In the genomic region with DNA sequence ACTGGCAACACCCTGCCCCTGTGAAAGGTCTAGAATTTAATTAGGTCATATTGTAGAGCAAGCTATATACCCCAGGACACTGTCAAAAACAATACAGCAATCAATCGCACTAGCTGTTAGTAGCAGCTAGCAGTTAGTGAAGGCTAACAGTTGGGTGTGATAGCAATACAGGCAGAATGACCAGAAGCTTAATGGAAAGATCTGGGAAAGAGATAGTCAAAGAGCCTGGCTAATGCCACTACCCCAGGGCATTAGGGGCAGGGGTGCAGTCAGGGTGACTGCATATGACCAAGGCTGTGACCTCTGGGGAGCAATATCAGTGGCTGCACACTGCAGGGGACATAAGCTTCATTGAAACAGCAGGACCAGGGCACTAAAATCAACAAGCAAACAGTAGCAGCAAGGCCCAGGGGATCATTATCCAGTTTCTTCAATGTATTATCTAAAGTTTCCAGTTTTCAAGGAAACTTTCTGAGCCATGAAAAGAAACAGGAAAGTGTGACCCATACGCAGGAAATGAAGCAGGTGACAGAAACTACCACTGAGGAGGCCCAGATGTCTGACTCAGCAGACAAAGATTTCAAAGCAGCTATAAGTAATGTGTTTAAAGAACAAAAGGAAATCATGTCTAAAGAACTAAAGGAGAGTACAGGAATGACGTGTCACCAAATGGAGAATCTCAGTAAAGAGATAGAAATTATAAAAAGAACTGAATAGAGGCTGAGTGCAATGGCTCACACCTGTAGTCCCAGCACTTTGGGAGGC, we compare ENCODE assay signal across 11 cellular contexts.
DNase-seq lines count a peak whose midpoint lies in the region; ATAC-seq, FAIRE-seq and TF ChIP-seq lines count a peak whose summit lies in the region.
"Had no signal": no experiment of that assay in that cellular context is flagged by ENCODE, and none has a peak within 500 bp of the region (broad histone marks: within the 10 kb centered on the region; RNA-seq: fewer than 3 reads in every experiment).

No MANE protein-coding gene starts in this region.

- H3K27me3 ChIP-seq in SK-N-SH (ENCODE audit: insufficient read depth) (no peaks in the 10 kb centered on the region), endothelial cell of umbilical vein (ENCODE audit: control insufficient read depth in 2 of 2, insufficient read depth in 2 of 2, low read length in 2 of 2) (no peaks in the 10 kb centered on the region)
- H3K27me3 ChIP-seq: breast epithelium had no signal

- no peak overlapping the region for H3K4me2 ChIP-seq in SK-N-SH
- H3K4me2 ChIP-seq in endothelial cell of umbilical vein (ENCODE audit: insufficient read depth, low read length): no peak overlapping the region

- H4K20me1 ChIP-seq in SK-N-SH (ENCODE audit: insufficient read depth) (no peaks in the 10 kb centered on the region), endothelial cell of umbilical vein (replicated peaks; ENCODE audit: control insufficient read depth, extremely low read depth, insufficient read depth, low read length) (no peaks in the 10 kb centered on the region)

- DNase-seq in SK-N-SH (peak; percentile 73), RWPE1 (ENCODE audit: low spot score) (peak; percentile 31), endothelial cell of umbilical vein (ENCODE audit: low read depth, low spot score) (no peak), NCI-H1048 (lab: John Stamatoyannopoulos, UW) (no peak), 8988T (no peak)
- DNase-seq in stimulated activated CD4-positive, alpha-beta T cell treated with anti-CD3 and anti-CD28 coated beads, Interleukin-2, amount 100 ng/mL, for 24 hours: peak; percentile 28
- no peak for DNase-seq in effector CD4-positive, alpha-beta T cell

- no peaks in the 10 kb centered on the region for H3K9me1 ChIP-seq in endothelial cell of umbilical vein (replicated peaks; ENCODE audit: control insufficient read depth, extremely low read depth, insufficient read depth, low read length)

- H3K9ac ChIP-seq in SK-N-SH (no peak overlapping the region), endothelial cell of umbilical vein (replicated peaks; ENCODE audit: extremely low read depth, insufficient read depth, low read length) (no peak overlapping the region)

- TF ChIP-seq RAD21 in SK-N-SH (IDR thresholded peaks at IDR 0.05; ENCODE audit: low read length): no peak

- POLR2A ChIA-PET in SK-N-SH (lab: Yijun Ruan, JAX) (no interaction called here), RWPE1 (lab: Yijun Ruan, JAX; ENCODE audit: low non-redundant PET) (no interaction called here), endothelial cell of umbilical vein (lab: Charles Lee) (no interaction called here)

- H3K4me1 ChIP-seq in SK-N-SH (ENCODE audit: control insufficient read depth in 1 of 2, insufficient read depth in 2 of 2, low read depth in 1 of 2, low read length in 1 of 2): peaks cover 0 to 26% of the 10 kb centered on the region in 2 experiments; a peak in 2 of 4 replicates
- H3K4me1 ChIP-seq in endothelial cell of umbilical vein (ENCODE audit: control insufficient read depth, extremely low read depth, insufficient read depth, low read length): no peaks in the 10 kb centered on the region
- H3K4me1 ChIP-seq: breast epithelium had no signal

- TF ChIP-seq EP300 in SK-N-SH (IDR thresholded peaks at IDR 0.05; ENCODE audit: borderline replicate concordance in 1 of 2, low read depth in 1 of 2, low read length in 1 of 2): no peak

- intact Hi-C loops in endothelial cell of umbilical vein (cut with micrococcal nuclease): no loop called here

- H3K27ac ChIP-seq in SK-N-SH (ENCODE audit: low read depth in 2 of 2, low read length in 1 of 2): peak overlapping the region in 1 of 2 experiments; percentile 82; a peak in 2 of 4 replicates
- no peak overlapping the region for H3K27ac ChIP-seq in RWPE1
- no peak overlapping the region for H3K27ac ChIP-seq in endothelial cell of umbilical vein (ENCODE audit: insufficient read depth, low read depth, low read length)
- H3K27ac ChIP-seq: 22Rv1, breast epithelium had no signal

- ATAC-seq in SK-N-SH treated with all-trans-retinoic acid at 6 μM for 48 hours: no peak

- H3K4me3 ChIP-seq in SK-N-SH (ENCODE audit: low read depth in 2 of 2, low read length in 1 of 2) (no peak overlapping the region), endothelial cell of umbilical vein (replicated peaks in 1 of 3; ENCODE audit: insufficient read depth in 1 of 3, low read depth in 1 of 3, low read length in 3 of 3) (no peak overlapping the region)
- H3K4me3 ChIP-seq: breast epithelium had no signal

- H3K36me3 ChIP-seq in SK-N-SH (replicated peaks in 1 of 2; ENCODE audit: control insufficient read depth in 1 of 2, insufficient read depth in 2 of 2, low read length in 1 of 2) (no peaks in the 10 kb centered on the region), endothelial cell of umbilical vein (ENCODE audit: control insufficient read depth in 2 of 2, extremely low read depth in 1 of 2, insufficient read depth in 2 of 2, low read length in 2 of 2) (no peaks in the 10 kb centered on the region)
- H3K36me3 ChIP-seq: breast epithelium had no signal

- no peak for TF ChIP-seq POLR2A in endothelial cell of umbilical vein (IDR thresholded peaks at IDR 0.05; ENCODE audit: low read depth, low read length)

- no peaks in the 10 kb centered on the region for H3K9me3 ChIP-seq in SK-N-SH
- H3K9me3 ChIP-seq in endothelial cell of umbilical vein (replicated peaks; ENCODE audit: control insufficient read depth, insufficient read depth, low read length): no peaks in the 10 kb centered on the region
- H3K9me3 ChIP-seq: breast epithelium had no signal

- BruUV-seq in endothelial cell of umbilical vein (replicated peaks; lab: Mats Ljungman, UMichigan): no TSS peak

- H3K79me2 ChIP-seq in SK-N-SH (ENCODE audit: insufficient read depth) (no peaks in the 10 kb centered on the region), endothelial cell of umbilical vein (ENCODE audit: control insufficient read depth, insufficient read depth, low read length) (no peaks in the 10 kb centered on the region)

- H3F3A ChIP-seq in SK-N-SH (replicated peaks; ENCODE audit: insufficient read depth): no peaks in the 10 kb centered on the region

- no peaks in the 10 kb centered on the region for H3K9me2 ChIP-seq in SK-N-SH

- CTCF ChIA-PET in SK-N-SH (lab: Yijun Ruan, JAX): interaction anchor here (1.3 to 1.8 kb wide), 5 partner anchors 24 to 351 kb away, joined by 4 to 7 read pairs (median 4); no protein-coding TSS in a partner anchor
- CTCF ChIA-PET in RWPE1 (lab: Yijun Ruan, JAX): interaction anchor here (0.5 kb wide), 1 partner anchor 25 kb away, joined by 3 read pairs; no protein-coding TSS in a partner anchor
- CTCF ChIA-PET in endothelial cell of umbilical vein (lab: Charles Lee): no interaction called here

- no peak for FAIRE-seq in endothelial cell of umbilical vein (lab: Jason Lieb, UNC)
- FAIRE-seq: TTC549 had no signal

- TF ChIP-seq CTCF in SK-N-SH (IDR thresholded peaks at IDR 0.05): no peak
- no peak for TF ChIP-seq CTCF in RWPE1 (conservative IDR thresholded peaks at IDR 0.05; ENCODE audit: low read depth)
- TF ChIP-seq CTCF in endothelial cell of umbilical vein (IDR thresholded peaks at IDR 0.05; ENCODE audit: extremely low read depth in 1 of 2, insufficient read depth in 1 of 2, low read depth in 1 of 2, low read length in 2 of 2): no peak

- dilution Hi-C loops in endothelial cell of umbilical vein (cut with MboI; ENCODE audit: extremely low pct_ligation_motif_present, low sequenced_read_pairs): no loop called here

- WGBS in SK-N-SH (ENCODE audit: low lambda C conversion rate): 32% methylated on average over 3 of the region's 3 CpGs

- H2AFZ ChIP-seq in SK-N-SH (ENCODE audit: low read depth) (no peak overlapping the region), endothelial cell of umbilical vein (ENCODE audit: low read depth, low read length) (no peak overlapping the region)

TF ChIP-seq in SK-N-SH, 30 proteins besides CTCF, POLR2A, EP300 and RAD21 (continues in another document):
- no peak for TF ChIP-seq TCF12 (IDR thresholded peaks at IDR 0.05)
- TF ChIP-seq SMC3 (IDR thresholded peaks at IDR 0.05; ENCODE audit: low read depth, low read length): no peak

TF ChIP-seq in SK-N-SH treated with all-trans-retinoic acid at 6 μM for 48 hours, 23 proteins besides CTCF, POLR2A, EP300 and RAD21 (continues in another document):
- TF ChIP-seq ZFP30 (CRISPR knock-in tag; IDR thresholded peaks at IDR 0.05): no peak
- TF ChIP-seq, protein P1, sequence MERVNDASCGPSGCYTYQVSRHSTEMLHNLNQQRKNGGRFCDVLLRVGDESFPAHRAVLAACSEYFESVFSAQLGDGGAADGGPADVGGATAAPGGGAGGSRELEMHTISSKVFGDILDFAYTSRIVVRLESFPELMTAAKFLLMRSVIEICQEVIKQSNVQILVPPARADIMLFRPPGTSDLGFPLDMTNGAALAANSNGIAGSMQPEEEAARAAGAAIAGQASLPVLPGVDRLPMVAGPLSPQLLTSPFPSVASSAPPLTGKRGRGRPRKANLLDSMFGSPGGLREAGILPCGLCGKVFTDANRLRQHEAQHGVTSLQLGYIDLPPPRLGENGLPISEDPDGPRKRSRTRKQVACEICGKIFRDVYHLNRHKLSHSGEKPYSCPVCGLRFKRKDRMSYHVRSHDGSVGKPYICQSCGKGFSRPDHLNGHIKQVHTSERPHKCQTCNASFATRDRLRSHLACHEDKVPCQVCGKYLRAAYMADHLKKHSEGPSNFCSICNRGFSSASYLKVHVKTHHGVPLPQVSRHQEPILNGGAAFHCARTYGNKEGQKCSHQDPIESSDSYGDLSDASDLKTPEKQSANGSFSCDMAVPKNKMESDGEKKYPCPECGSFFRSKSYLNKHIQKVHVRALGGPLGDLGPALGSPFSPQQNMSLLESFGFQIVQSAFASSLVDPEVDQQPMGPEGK (CRISPR knock-in tag; IDR thresholded peaks at IDR 0.05; ENCODE audit: borderline replicate concordance): no peak
- no peak for TF ChIP-seq ZNF565 (CRISPR knock-in tag; conservative IDR thresholded peaks at IDR 0.05; ENCODE audit: low read depth)

TF ChIP-seq in endothelial cell of umbilical vein, 7 proteins besides CTCF, POLR2A, EP300 and RAD21:
- peak; percentile 32 for TF ChIP-seq JUN (IDR thresholded peaks at IDR 0.05; ENCODE audit: borderline replicate concordance, insufficient read depth, insufficient read length, low read depth)
- TF ChIP-seq FOS (IDR thresholded peaks at IDR 0.05; ENCODE audit: borderline replicate concordance, insufficient read depth, low read length): no peak

Comparison
In these comparisons a context has a peak if more than half of its experiments do, and no peak if none do; other contexts are left out.
1. DNase-seq: peak in SK-N-SH (single experiment), RWPE1 (single experiment) and stimulated activated CD4-positive, alpha-beta T cell treated with anti-CD3 and anti-CD28 coated beads, Interleukin-2, amount 100 ng/mL, for 24 hours (2 of 2); none in endothelial cell of umbilical vein (single experiment), effector CD4-positive, alpha-beta T cell (single experiment), NCI-H1048 (single experiment) and 8988T (single experiment).